Comparison of ENCODE assay signal across 8 cellular contexts in the genomic region with DNA sequence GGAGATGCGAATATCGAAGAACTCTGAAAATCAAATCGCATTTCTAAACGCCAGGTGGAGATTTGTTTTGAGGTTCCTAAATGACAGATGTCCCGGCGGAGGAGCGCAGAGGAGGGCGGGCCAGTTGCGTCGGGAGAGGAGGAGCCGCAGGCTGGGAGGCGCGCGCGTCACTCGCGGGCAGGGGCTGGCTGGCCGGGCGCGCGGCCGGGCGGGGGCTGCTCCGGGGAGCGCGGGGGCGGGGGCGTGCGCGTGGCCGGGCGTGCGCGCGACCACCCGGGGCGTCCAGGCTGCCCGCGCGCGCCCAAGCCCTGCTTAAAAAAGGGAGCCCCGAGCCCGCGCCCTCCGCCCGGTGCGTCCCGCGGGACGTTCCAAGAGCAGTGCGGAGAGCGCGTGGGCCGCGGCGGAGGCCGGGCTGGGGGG. TPM values are rescaled to one million over a fixed set of nuclear protein-coding genes. Genes with fewer than 3 reads are reported as not detected.
A peak's percentile ranks its signal among the peaks of the same experiment; 100 is the strongest.
DNase-seq lines count a peak whose midpoint lies in the region; ATAC-seq and TF ChIP-seq lines count a peak whose summit lies in the region.

No MANE protein-coding gene starts in this region.

- H3K4me3 ChIP-seq in esophagus muscularis mucosa, result peak overlapping the region; percentile 66 to 88 (median 80)

- H3K4me3 Mint-ChIP-seq in stimulated activated effector memory CD8-positive, alpha-beta T cell treated with anti-CD3 and anti-CD28 coated beads, Interleukin-12 subunit alpha, Interleukin-12 subunit beta, amount 100 ng/mL, for 72 hours, result peak overlapping the region; percentile 91

- TF ChIP-seq CTCF in esophagus muscularis mucosa (IDR thresholded peaks at IDR 0.05), result no peak

- no peaks in the 10 kb centered on the region for H3K36me3 ChIP-seq in esophagus muscularis mucosa

- peaks cover 28 to 31% (median 30%) of the 10 kb centered on the region in 4 donors for H3K4me1 ChIP-seq in esophagus muscularis mucosa

- intact Hi-C loops in esophagus muscularis mucosa (cut with DNase I), result no loop called here

- peak; percentile 70 for ATAC-seq in GM21447 (IDR thresholded peaks at IDR 0.05; ENCODE audit: unreplicated experiment)
- ATAC-seq in stimulated activated effector memory CD8-positive, alpha-beta T cell treated with anti-CD3 and anti-CD28 coated beads, Interleukin-12 subunit alpha, Interleukin-12 subunit beta, amount 100 ng/mL, for 72 hours, result peak; percentile 87

- peaks cover 21% of the 10 kb centered on the region for H3K36me3 Mint-ChIP-seq in stimulated activated effector memory CD8-positive, alpha-beta T cell treated with anti-CD3 and anti-CD28 coated beads, Interleukin-12 subunit alpha, Interleukin-12 subunit beta, amount 100 ng/mL, for 72 hours

- peak overlapping the region; percentile 96 to 100 (median 98) for H3K27ac ChIP-seq in esophagus muscularis mucosa (replicated peaks in 1 of 4)

- H3K27me3 ChIP-seq in esophagus muscularis mucosa, result no peaks in the 10 kb centered on the region

- TF ChIP-seq POLR2A in esophagus muscularis mucosa (IDR thresholded peaks at IDR 0.05; ENCODE audit: low read depth), result no peak

- peaks cover 36% of the 10 kb centered on the region for H3K4me1 Mint-ChIP-seq in stimulated activated effector memory CD8-positive, alpha-beta T cell treated with anti-CD3 and anti-CD28 coated beads, Interleukin-12 subunit alpha, Interleukin-12 subunit beta, amount 100 ng/mL, for 72 hours

- 0% methylated on average over 8 of the region's 57 CpGs for WGBS in esophagus muscularis mucosa

- no peaks in the 10 kb centered on the region for H3K9me3 ChIP-seq in esophagus muscularis mucosa

- DNase-seq in D341Med (ENCODE audit: low spot score) (peak; percentile 100), HuH-7.5 (ENCODE audit: low spot score) (peak; percentile 98), esophagus muscularis mucosa (ENCODE audit: extremely low spot score) (peak; percentile 95), myocyte (ENCODE audit: low read depth) (peak; percentile 93)
- DNase-seq in activated T-cell treated with anti-CD3 and anti-CD28 coated beads, Interleukin-2, amount 50 U/mL, for 48 hours, result peak; percentile 83 to 89
- peak; percentile 70 to 88 for DNase-seq in stimulated activated effector memory CD8-positive, alpha-beta T cell treated with anti-CD3 and anti-CD28 coated beads, Interleukin-12 subunit alpha, Interleukin-12 subunit beta, amount 100 ng/mL, for 72 hours (ENCODE audit: low spot score in 2 of 2)

- peak overlapping the region; percentile 92 for H3K27ac Mint-ChIP-seq in stimulated activated effector memory CD8-positive, alpha-beta T cell treated with anti-CD3 and anti-CD28 coated beads, Interleukin-12 subunit alpha, Interleukin-12 subunit beta, amount 100 ng/mL, for 72 hours

- no peaks in the 10 kb centered on the region for H3K9me3 Mint-ChIP-seq in stimulated activated effector memory CD8-positive, alpha-beta T cell treated with anti-CD3 and anti-CD28 coated beads, Interleukin-12 subunit alpha, Interleukin-12 subunit beta, amount 100 ng/mL, for 72 hours

- no peak for TF ChIP-seq EP300 in esophagus muscularis mucosa (IDR thresholded peaks at IDR 0.05)

TF ChIP-seq in PFSK-1, 5 proteins besides CTCF, POLR2A, EP300 and RAD21:
- peak; percentile 33 for TF ChIP-seq POLR2AphosphoS5 (IDR thresholded peaks at IDR 0.05; ENCODE audit: low read depth, low read length)
- no peak for TF ChIP-seq TAF1 (IDR thresholded peaks at IDR 0.05; ENCODE audit: borderline replicate concordance, insufficient read depth, low read length)
- TF ChIP-seq REST (IDR thresholded peaks at IDR 0.05; ENCODE audit: insufficient read depth in 1 of 2, low read depth in 2 of 2, low read length in 2 of 2), result no peak
- TF ChIP-seq SIN3A (IDR thresholded peaks at IDR 0.05; ENCODE audit: borderline replicate concordance, insufficient read depth, low read length), result no peak
- TF ChIP-seq FOXP2 (optimal IDR thresholded peaks at IDR 0.05; ENCODE audit: borderline replicate concordance, extremely low read depth, extremely low read length, insufficient read depth), result peak; percentile 76

RNA-seq across cellular contexts. Expression of gene H3-3A, which starts 47.3 kb away (rescaled TPM):
- 166 TPM for polyA plus RNA-seq in PFSK-1 (2012; ENCODE audit: insufficient read length, low read depth)
- total RNA-seq in esophagus muscularis mucosa (100 to 1,000 TPM; 319 to 384 (median 350) TPM), myocyte (288 and 318 TPM in 2 replicates)
- polyA plus RNA-seq in myocyte (2012), result 318 TPM

Comparison
In these comparisons a context has a peak if more than half of its experiments do, and no peak if none do; other contexts are left out.
1. Peak in every context shown above with its lines: DNase-seq, ATAC-seq, H3K4me3 ChIP-seq and H3K27ac ChIP-seq.